In the genomic region with DNA sequence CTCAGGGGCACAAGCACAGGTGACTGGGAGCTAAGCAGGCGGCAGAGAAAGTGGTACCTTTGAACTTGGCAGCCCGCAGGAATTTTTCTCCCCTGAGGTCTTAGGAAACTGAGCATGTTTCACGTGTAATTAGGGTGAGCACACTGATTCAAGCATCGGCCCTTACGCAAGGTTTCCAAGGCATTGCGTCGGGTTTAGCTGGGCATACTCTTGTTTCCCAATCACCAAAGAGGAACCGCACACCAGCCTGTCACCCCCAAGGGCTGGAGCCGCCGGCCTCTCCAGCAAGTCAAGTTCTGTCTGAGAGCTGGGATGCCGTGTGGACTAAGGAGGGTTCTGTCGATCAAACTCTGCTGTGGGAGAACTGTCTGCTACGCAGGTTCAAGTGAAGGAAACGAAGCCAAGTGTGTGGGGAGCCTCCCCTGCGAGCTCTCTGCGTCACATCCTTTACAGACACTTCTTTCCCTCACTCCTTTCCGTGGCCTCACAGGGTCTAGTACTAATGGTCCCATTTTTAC, we compare ENCODE assay signal across 8 cellular contexts. TPM values are rescaled to one million over a fixed set of nuclear protein-coding genes. Genes with fewer than 3 reads are reported as not detected.
DNase-seq lines count a peak whose midpoint lies in the region; ATAC-seq lines count a peak whose summit lies in the region.

No MANE protein-coding gene starts in this region.

- no peaks in the 10 kb centered on the region for H3K27me3 ChIP-seq in rectal smooth muscle tissue (ENCODE audit: control insufficient read depth, insufficient read depth, low read length)
- no peaks in the 10 kb centered on the region for H3K27me3 ChIP-seq in H7 (ENCODE audit: control insufficient read depth, insufficient read depth, low read length)

- H3K27ac ChIP-seq in rectal smooth muscle tissue (ENCODE audit: low read depth, low read length): peak overlapping the region; percentile 90

- no peak overlapping the region for H3K9ac ChIP-seq in rectal smooth muscle tissue (ENCODE audit: low read length)

- H3K36me3 ChIP-seq in rectal smooth muscle tissue (ENCODE audit: control insufficient read depth, insufficient read depth, low read length) (peaks cover 3% of the 10 kb centered on the region), H7 (replicated peaks; ENCODE audit: control insufficient read depth, insufficient read depth, low read length) (peaks cover 7% of the 10 kb centered on the region)

- intact Hi-C loops in left ventricle myocardium superior (cut with micrococcal nuclease): no loop called here

- peak overlapping the region; percentile 0 for H3K4me3 ChIP-seq in rectal smooth muscle tissue (ENCODE audit: low read length)
- no peak overlapping the region for H3K4me3 ChIP-seq in H7 (ENCODE audit: insufficient read depth, low read depth, low read length)

- DNase-seq in G401 (ENCODE audit: low spot score) (peak; percentile 72), astrocyte of the hippocampus (ENCODE audit: low read depth, low spot score) (peak; percentile 50), left ventricle myocardium superior (peak; percentile 67), NCI-H2227 (lab: John Stamatoyannopoulos, UW; ENCODE audit: unreplicated experiment) (no peak), H7 (no peak)

- in situ Hi-C loops in G401 (cut with HindIII; ENCODE audit: low sequenced_read_pairs): no loop called here

- ATAC-seq in left ventricle myocardium superior (peak; percentile 43), HG02840 (IDR thresholded peaks at IDR 0.05; ENCODE audit: low FRiP score, unreplicated experiment) (no peak), HG02852 (IDR thresholded peaks at IDR 0.05; ENCODE audit: unreplicated experiment) (no peak)

- H3K4me1 ChIP-seq in rectal smooth muscle tissue (ENCODE audit: control insufficient read depth, insufficient read depth, low read length): peaks cover 35% of the 10 kb centered on the region

RNA-seq across cellular contexts. Expression of a gene that starts 53.0 kb away (rescaled TPM):
- 21.3 and 28.7 TPM in 2 replicates for total RNA-seq in G401 (2014; rRNA removed; shearing (Covaris generic))
- 81.4 TPM for total RNA-seq in left ventricle myocardium superior
- 97.7 and 102 TPM in 2 replicates for total RNA-seq in H7 (2014; rRNA removed; shearing (Covaris generic))

Comparison
In these comparisons a context has a peak if more than half of its experiments do, and no peak if none do; other contexts are left out.
1. DNase-seq: peak in G401 (single experiment), astrocyte of the hippocampus (single experiment) and left ventricle myocardium superior (single experiment); none in NCI-H2227 (single experiment) and H7 (single experiment).